ENCODE assay signal across 24 cellular contexts in genomic region chr4:36037127-36037526, GRCh38.
A peak's percentile ranks its signal among the peaks of the same experiment; 100 is the strongest.
DNase-seq lines count a peak whose midpoint lies in the region; ATAC-seq and TF ChIP-seq lines count a peak whose summit lies in the region.
"Had no signal": no experiment of that assay in that cellular context is flagged by ENCODE, and none has a peak within 500 bp of the region (broad histone marks: within the 10 kb centered on the region; RNA-seq: fewer than 3 reads in every experiment).

No MANE protein-coding gene starts in this region.

- TF ChIP-seq CTCF in LNCaP clone FGC (IDR thresholded peaks at IDR 0.05; ENCODE audit: control insufficient read depth, extremely low read depth, insufficient read depth), result no peak

- no peak overlapping the region for H3K23ac ChIP-seq in trophoblast cell (ENCODE audit: low read length)

- H3K27me3 ChIP-seq in Karpas-422 (ENCODE audit: low read length) (no peaks in the 10 kb centered on the region), trophoblast cell (ENCODE audit: insufficient read depth, low read length) (no peaks in the 10 kb centered on the region)
- H3K27me3 ChIP-seq: BE2C, BLaER1 had no signal

- H3K9me3 ChIP-seq in Karpas-422 (ENCODE audit: low read length), result peaks cover 18% of the 10 kb centered on the region
- H3K9me3 ChIP-seq in trophoblast cell (ENCODE audit: insufficient read depth, low read depth, low read length), result no peaks in the 10 kb centered on the region
- H3K9me3 ChIP-seq: BE2C had no signal

- ATAC-seq in left lobe of liver, result peak; percentile 98
- no peak for ATAC-seq in GM21737 (IDR thresholded peaks at IDR 0.05; ENCODE audit: unreplicated experiment)
- ATAC-seq in HG03097 (IDR thresholded peaks at IDR 0.05; ENCODE audit: low FRiP score, unreplicated experiment), result no peak
- ATAC-seq: GM12878 had no signal

- H3K4me2 ChIP-seq in Karpas-422 (ENCODE audit: low read depth, low read length, poor library complexity, severe bottlenecking) (no peak overlapping the region), trophoblast cell (ENCODE audit: low read length) (no peak overlapping the region)
- H3K4me2 ChIP-seq: BLaER1 had no signal

- H2AFZ ChIP-seq in Karpas-422 (ENCODE audit: low read length), result no peak overlapping the region
- no peak overlapping the region for H2AFZ ChIP-seq in trophoblast cell (ENCODE audit: insufficient read depth, low read length, poor library complexity)

- H3K79me2 ChIP-seq in Karpas-422 (ENCODE audit: low read length) (no peaks in the 10 kb centered on the region), trophoblast cell (ENCODE audit: control insufficient read depth, insufficient read depth, low read length, poor library complexity) (no peaks in the 10 kb centered on the region)

- H3K4me3 ChIP-seq in Karpas-422 (ENCODE audit: low read length) (peak overlapping the region; percentile 6; the same call in 1 of the 2 replicates), LNCaP clone FGC (ENCODE audit: low read depth, low read length) (no peak overlapping the region), trophoblast cell (ENCODE audit: low read depth, low read length) (no peak overlapping the region)
- H3K4me3 ChIP-seq: BLaER1, GM12878 had no signal

- H3K27ac ChIP-seq in Karpas-422 (ENCODE audit: low read length) (no peak overlapping the region), trophoblast cell (ENCODE audit: low read depth, low read length) (no peak overlapping the region)
- H3K27ac ChIP-seq: BLaER1 had no signal

- H3K79me1 ChIP-seq in trophoblast cell (ENCODE audit: low read length), result no peaks in the 10 kb centered on the region

- no peak overlapping the region for H4K91ac ChIP-seq in trophoblast cell (ENCODE audit: low read depth, low read length)

- no peak overlapping the region for H2AK5ac ChIP-seq in trophoblast cell (ENCODE audit: low read length)

- no peak overlapping the region for H3K4ac ChIP-seq in trophoblast cell (ENCODE audit: low read depth, low read length)

- no peaks in the 10 kb centered on the region for H4K20me1 ChIP-seq in Karpas-422 (ENCODE audit: insufficient read depth, low read depth, low read length)
- H4K20me1 ChIP-seq: BLaER1 had no signal

- no peak overlapping the region for H3K18ac ChIP-seq in trophoblast cell (ENCODE audit: low read length)

- no peak overlapping the region for H4K8ac ChIP-seq in trophoblast cell (ENCODE audit: low read depth, low read length)

- H2BK12ac ChIP-seq in trophoblast cell (ENCODE audit: low read length), result no peak overlapping the region

- no peak overlapping the region for H2BK120ac ChIP-seq in trophoblast cell (ENCODE audit: insufficient read depth, low read length, poor library complexity)

- DNase-seq in Karpas-422, result no peak
- DNase-seq in LNCaP clone FGC (ENCODE audit: low read depth), result peak; percentile 37
- peak; percentile 82 for DNase-seq in left lobe of liver (ENCODE audit: low spot score)
- no peak for DNase-seq in trophoblast cell
- DNase-seq in middle frontal gyrus (ENCODE audit: extremely low spot score, low spot score), result no peak
- DNase-seq: 8988T; ACHN; BE2C; C1 segment of cervical spinal cord; CD4-positive, alpha-beta memory T cell; CD4-positive, CD25-positive, alpha-beta regulatory T cell; CD8-positive, alpha-beta memory T cell; COR-L47; DMS 273 treated with DMSO at 0.1 percent for 48 hours; DMS153; DMS53; DMS79; DND-41; EL; GDM1 had no signal

- no peak overlapping the region for H3K14ac ChIP-seq in trophoblast cell (ENCODE audit: low read length)

- no peaks in the 10 kb centered on the region for H3K9me2 ChIP-seq in Karpas-422 (replicated peaks; ENCODE audit: insufficient read depth, low read length)

- H3K36me3 ChIP-seq in Karpas-422 (ENCODE audit: insufficient read depth, low read length) (no peaks in the 10 kb centered on the region), trophoblast cell (ENCODE audit: control insufficient read depth in 1 of 2, insufficient read depth in 2 of 2, low read length in 2 of 2) (no peaks in the 10 kb centered on the region)
- H3K36me3 ChIP-seq: BE2C, BLaER1 had no signal

- no peak overlapping the region for H4K12ac ChIP-seq in trophoblast cell (ENCODE audit: low read depth, low read length)

- H3K9ac ChIP-seq in Karpas-422 (ENCODE audit: low read length), result no peak overlapping the region
- H3K9ac ChIP-seq in trophoblast cell (ENCODE audit: low read length), result peak overlapping the region; percentile 43
- H3K9ac ChIP-seq: BLaER1 had no signal

- H2BK5ac ChIP-seq in trophoblast cell (ENCODE audit: low read depth, low read length, poor library complexity), result no peak overlapping the region

- H3K4me1 ChIP-seq in Karpas-422 (ENCODE audit: low read length) (no peaks in the 10 kb centered on the region), trophoblast cell (ENCODE audit: control insufficient read depth in 1 of 2, insufficient read depth in 2 of 2, low read length in 2 of 2) (no peaks in the 10 kb centered on the region)
- H3K4me1 ChIP-seq: BE2C had no signal

Comparison
In these comparisons a context has a peak if more than half of its experiments do, and no peak if none do; other contexts are left out.
1. DNase-seq: peak in LNCaP clone FGC (single experiment) and left lobe of liver (single experiment); none in Karpas-422 (single experiment), trophoblast cell (0 of 2) and middle frontal gyrus (single experiment).